In the genomic region with DNA sequence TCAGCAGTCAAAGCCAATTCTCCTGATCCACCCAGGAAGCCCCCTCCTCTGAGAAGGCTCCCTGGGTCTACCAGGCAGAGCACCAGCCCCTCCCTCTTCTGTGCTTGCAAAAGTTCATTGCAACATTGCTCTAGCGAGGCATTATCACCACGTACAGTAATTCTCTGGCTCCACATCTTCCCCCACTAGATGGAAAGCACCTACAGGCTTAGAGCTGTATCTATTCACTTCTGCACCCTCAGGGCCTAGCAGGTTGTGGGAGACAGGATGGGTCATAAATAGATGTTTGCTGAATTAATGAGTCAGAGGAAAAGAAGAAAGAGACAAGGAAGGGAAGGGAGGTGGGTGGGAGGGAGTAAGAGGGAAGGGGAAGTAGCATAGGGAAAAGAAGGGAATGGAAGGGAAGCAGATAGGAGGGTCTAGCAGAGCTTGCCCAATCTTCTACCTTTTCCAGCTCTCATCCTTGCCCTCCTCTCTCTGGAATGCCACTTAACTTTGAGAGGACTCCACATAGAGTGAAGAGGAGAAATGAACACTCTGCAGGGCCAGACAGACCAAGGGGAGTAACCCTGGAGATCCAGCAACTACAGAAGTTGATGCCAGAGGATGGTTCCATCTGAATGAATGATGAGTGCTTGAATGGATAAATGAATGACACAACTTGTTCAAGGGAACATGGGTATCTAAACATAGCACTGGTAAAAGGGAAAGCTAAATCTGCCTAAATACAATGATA, we compare ENCODE assay signal across 2 cellular contexts.
TF ChIP-seq lines count a peak whose summit lies in the region.

No MANE protein-coding gene starts in this region.

TF ChIP-seq in HepG2, 621 proteins besides CTCF, POLR2A, EP300 and RAD21:
- TF ChIP-seq CBX1 (IDR thresholded peaks at IDR 0.05; ENCODE audit: low read depth) = no peak
- no peak for TF ChIP-seq ZNF335 (CRISPR knock-in tag; IDR thresholded peaks at IDR 0.05)
- peak; percentile 23 for TF ChIP-seq HNRNPK (IDR thresholded peaks at IDR 0.05; ENCODE audit: low read depth, low read length, poor library complexity, severe bottlenecking)
- TF ChIP-seq, protein P1, sequence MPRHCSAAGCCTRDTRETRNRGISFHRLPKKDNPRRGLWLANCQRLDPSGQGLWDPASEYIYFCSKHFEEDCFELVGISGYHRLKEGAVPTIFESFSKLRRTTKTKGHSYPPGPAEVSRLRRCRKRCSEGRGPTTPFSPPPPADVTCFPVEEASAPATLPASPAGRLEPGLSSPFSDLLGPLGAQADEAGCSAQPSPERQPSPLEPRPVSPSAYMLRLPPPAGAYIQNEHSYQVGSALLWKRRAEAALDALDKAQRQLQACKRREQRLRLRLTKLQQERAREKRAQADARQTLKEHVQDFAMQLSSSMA (CRISPR knock-in tag; IDR thresholded peaks at IDR 0.05) = no peak
- no peak for TF ChIP-seq PAWR (CRISPR knock-in tag; IDR thresholded peaks at IDR 0.05; ENCODE audit: borderline replicate concordance)
- TF ChIP-seq ZNF124 (CRISPR knock-in tag; IDR thresholded peaks at IDR 0.05) = no peak
TF ChIP-seq in HepG2: peak in this region for 1.

TF ChIP-seq in GM23338, 12 proteins besides CTCF, POLR2A, EP300 and RAD21:
- TF ChIP-seq, protein P2, sequence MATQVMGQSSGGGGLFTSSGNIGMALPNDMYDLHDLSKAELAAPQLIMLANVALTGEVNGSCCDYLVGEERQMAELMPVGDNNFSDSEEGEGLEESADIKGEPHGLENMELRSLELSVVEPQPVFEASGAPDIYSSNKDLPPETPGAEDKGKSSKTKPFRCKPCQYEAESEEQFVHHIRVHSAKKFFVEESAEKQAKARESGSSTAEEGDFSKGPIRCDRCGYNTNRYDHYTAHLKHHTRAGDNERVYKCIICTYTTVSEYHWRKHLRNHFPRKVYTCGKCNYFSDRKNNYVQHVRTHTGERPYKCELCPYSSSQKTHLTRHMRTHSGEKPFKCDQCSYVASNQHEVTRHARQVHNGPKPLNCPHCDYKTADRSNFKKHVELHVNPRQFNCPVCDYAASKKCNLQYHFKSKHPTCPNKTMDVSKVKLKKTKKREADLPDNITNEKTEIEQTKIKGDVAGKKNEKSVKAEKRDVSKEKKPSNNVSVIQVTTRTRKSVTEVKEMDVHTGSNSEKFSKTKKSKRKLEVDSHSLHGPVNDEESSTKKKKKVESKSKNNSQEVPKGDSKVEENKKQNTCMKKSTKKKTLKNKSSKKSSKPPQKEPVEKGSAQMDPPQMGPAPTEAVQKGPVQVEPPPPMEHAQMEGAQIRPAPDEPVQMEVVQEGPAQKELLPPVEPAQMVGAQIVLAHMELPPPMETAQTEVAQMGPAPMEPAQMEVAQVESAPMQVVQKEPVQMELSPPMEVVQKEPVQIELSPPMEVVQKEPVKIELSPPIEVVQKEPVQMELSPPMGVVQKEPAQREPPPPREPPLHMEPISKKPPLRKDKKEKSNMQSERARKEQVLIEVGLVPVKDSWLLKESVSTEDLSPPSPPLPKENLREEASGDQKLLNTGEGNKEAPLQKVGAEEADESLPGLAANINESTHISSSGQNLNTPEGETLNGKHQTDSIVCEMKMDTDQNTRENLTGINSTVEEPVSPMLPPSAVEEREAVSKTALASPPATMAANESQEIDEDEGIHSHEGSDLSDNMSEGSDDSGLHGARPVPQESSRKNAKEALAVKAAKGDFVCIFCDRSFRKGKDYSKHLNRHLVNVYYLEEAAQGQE (IDR thresholded peaks at IDR 0.05; ENCODE audit: unreplicated experiment) = no peak
- TF ChIP-seq CREB1 (CRISPR knock-in tag; IDR thresholded peaks at IDR 0.05; ENCODE audit: low read depth) (no peak), EZH2 (IDR thresholded peaks at IDR 0.05; ENCODE audit: low read depth, unreplicated experiment) (no peak), ZNF331 (CRISPR knock-in tag; IDR thresholded peaks at IDR 0.05; ENCODE audit: low read depth) (no peak), POLR2AphosphoS5 (IDR thresholded peaks at IDR 0.05; ENCODE audit: low read depth) (no peak), EZH2phosphoT487 (IDR thresholded peaks at IDR 0.05; ENCODE audit: unreplicated experiment) (no peak), NANOG (IDR thresholded peaks at IDR 0.05; ENCODE audit: borderline replicate concordance) (no peak), JUNB (IDR thresholded peaks at IDR 0.05; ENCODE audit: unreplicated experiment) (no peak)
- TF ChIP-seq, protein P3, sequence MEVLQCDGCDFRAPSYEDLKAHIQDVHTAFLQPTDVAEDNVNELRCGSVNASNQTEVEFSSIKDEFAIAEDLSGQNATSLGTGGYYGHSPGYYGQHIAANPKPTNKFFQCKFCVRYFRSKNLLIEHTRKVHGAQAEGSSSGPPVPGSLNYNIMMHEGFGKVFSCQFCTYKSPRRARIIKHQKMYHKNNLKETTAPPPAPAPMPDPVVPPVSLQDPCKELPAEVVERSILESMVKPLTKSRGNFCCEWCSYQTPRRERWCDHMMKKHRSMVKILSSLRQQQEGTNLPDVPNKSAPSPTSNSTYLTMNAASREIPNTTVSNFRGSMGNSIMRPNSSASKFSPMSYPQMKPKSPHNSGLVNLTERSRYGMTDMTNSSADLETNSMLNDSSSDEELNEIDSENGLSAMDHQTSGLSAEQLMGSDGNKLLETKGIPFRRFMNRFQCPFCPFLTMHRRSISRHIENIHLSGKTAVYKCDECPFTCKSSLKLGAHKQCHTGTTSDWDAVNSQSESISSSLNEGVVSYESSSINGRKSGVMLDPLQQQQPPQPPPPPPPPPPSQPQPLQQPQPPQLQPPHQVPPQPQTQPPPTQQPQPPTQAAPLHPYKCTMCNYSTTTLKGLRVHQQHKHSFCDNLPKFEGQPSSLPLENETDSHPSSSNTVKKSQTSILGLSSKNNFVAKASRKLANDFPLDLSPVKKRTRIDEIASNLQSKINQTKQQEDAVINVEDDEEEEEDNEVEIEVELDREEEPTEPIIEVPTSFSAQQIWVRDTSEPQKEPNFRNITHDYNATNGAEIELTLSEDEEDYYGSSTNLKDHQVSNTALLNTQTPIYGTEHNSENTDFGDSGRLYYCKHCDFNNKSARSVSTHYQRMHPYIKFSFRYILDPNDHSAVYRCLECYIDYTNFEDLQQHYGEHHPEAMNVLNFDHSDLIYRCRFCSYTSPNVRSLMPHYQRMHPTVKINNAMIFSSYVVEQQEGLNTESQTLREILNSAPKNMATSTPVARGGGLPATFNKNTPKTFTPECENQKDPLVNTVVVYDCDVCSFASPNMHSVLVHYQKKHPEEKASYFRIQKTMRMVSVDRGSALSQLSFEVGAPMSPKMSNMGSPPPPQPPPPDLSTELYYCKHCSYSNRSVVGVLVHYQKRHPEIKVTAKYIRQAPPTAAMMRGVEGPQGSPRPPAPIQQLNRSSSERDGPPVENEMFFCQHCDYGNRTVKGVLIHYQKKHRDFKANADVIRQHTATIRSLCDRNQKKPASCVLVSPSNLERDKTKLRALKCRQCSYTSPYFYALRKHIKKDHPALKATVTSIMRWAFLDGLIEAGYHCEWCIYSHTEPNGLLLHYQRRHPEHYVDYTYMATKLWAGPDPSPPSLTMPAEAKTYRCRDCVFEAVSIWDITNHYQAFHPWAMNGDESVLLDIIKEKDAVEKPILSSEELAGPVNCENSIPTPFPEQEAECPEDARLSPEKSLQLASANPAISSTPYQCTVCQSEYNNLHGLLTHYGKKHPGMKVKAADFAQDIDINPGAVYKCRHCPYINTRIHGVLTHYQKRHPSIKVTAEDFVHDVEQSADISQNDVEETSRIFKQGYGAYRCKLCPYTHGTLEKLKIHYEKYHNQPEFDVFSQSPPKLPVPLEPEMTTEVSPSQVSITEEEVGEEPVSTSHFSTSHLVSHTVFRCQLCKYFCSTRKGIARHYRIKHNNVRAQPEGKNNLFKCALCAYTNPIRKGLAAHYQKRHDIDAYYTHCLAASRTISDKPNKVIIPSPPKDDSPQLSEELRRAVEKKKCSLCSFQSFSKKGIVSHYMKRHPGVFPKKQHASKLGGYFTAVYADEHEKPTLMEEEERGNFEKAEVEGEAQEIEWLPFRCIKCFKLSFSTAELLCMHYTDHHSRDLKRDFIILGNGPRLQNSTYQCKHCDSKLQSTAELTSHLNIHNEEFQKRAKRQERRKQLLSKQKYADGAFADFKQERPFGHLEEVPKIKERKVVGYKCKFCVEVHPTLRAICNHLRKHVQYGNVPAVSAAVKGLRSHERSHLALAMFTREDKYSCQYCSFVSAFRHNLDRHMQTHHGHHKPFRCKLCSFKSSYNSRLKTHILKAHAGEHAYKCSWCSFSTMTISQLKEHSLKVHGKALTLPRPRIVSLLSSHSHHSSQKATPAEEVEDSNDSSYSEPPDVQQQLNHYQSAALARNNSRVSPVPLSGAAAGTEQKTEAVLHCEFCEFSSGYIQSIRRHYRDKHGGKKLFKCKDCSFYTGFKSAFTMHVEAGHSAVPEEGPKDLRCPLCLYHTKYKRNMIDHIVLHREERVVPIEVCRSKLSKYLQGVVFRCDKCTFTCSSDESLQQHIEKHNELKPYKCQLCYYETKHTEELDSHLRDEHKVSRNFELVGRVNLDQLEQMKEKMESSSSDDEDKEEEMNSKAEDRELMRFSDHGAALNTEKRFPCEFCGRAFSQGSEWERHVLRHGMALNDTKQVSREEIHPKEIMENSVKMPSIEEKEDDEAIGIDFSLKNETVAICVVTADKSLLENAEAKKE (CRISPR knock-in tag; IDR thresholded peaks at IDR 0.05) = no peak
